9 cellular contexts compared by ENCODE assay signal in the genomic region with DNA sequence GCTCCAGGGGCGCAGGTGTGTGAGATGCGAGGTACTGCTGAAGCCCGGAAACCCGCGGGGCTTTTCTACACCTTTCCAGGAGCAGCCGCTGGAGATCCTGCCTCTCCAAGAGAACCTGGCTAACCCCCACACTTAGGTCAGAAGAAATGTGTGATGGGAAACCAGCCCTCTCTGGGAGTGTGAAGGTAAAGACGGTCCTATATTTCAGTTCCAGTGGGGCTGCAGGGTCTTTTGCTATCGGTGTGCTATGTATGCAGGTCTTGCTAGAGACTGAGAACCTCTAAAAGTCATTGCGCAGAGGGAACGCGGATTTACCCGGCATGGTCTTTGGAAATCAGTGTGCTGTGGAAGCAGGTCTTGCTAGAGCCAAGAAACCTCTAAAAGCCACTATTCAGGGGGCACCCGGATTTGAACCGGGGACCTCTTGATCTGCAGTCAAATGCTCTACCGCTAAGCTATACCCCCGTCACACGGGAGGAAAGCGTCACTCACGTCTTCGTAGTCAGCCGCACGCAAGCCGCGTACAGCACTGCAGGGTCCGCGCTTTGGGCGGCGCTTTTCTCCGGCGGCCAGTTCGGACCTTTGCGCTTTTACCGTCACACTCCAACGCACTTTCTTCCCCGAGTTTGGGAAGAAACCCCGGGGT. TPM values are rescaled to one million over a fixed set of nuclear protein-coding genes. Genes with fewer than 3 reads are reported as not detected.
DNase-seq lines count a peak whose midpoint lies in the region; ATAC-seq, FAIRE-seq and TF ChIP-seq lines count a peak whose summit lies in the region.
"Had no signal": no experiment of that assay in that cellular context is flagged by ENCODE, and none has a peak within 500 bp of the region (broad histone marks: within the 10 kb centered on the region; RNA-seq: fewer than 3 reads in every experiment).

No MANE protein-coding gene starts in this region.

- TF ChIP-seq POLR2A in ovary (IDR thresholded peaks at IDR 0.05) (no peak), transverse colon (IDR thresholded peaks at IDR 0.05) (no peak), H54 (IDR thresholded peaks at IDR 0.05; ENCODE audit: low read depth, low read length) (no peak)

- H3K4me3 ChIP-seq in GM23338, result peak overlapping the region; percentile 65
- peak overlapping the region; percentile 16 for H3K4me3 ChIP-seq in ovary
- H3K4me3 ChIP-seq in transverse colon, result peak overlapping the region in 1 of 4 donors; percentile 34
- H3K4me3 ChIP-seq: lung had no signal

- peaks cover 9% of the 10 kb centered on the region; the same call in 1 of the 2 replicates for H3K27me3 ChIP-seq in GM23338 (ENCODE audit: insufficient read depth)
- H3K27me3 ChIP-seq in ovary, result no peaks in the 10 kb centered on the region
- H3K27me3 ChIP-seq in transverse colon, result peaks cover 6% of the 10 kb centered on the region

- CTCF ChIA-PET in activated naive CD4-positive, alpha-beta T cell treated with anti-CD3 and anti-CD28 coated beads for 36 hours (lab: Charles Lee), result interaction anchor here (0.9 to 1.0 kb wide), 2 partner anchors 8 to 46 kb away, joined by 3 read pairs; partner anchors contain the start of gene ZNF777

- 3 to 4% (median 4%) methylated on average over 36 of the region's 36 CpGs for WGBS in ovary, 3 donors
- WGBS in transverse colon (ENCODE audit: low coverage in 1 of 2), 2 donors, result 19 to 25% methylated on average over 8 to 35 of the region's 36 CpGs

- H3K9me3 ChIP-seq in ovary, result no peaks in the 10 kb centered on the region
- H3K9me3 ChIP-seq in transverse colon, result no peaks in the 10 kb centered on the region

- peaks cover 13% of the 10 kb centered on the region for H3K27me3 Mint-ChIP-seq in GM23338 (ENCODE audit: insufficient read depth, low read depth, poor library complexity)
- peaks cover 25% of the 10 kb centered on the region for H3K27me3 Mint-ChIP-seq in activated naive CD4-positive, alpha-beta T cell treated with anti-CD3 and anti-CD28 coated beads for 36 hours (ENCODE audit: low read depth)

- H3K79me2 ChIP-seq in GM23338 (replicated peaks; ENCODE audit: insufficient read depth), result no peaks in the 10 kb centered on the region

- H3K27ac ChIP-seq in GM23338 (ENCODE audit: low read depth) (no peak overlapping the region), ovary (no peak overlapping the region), transverse colon (peak overlapping the region in 2 of 4 donors; percentile 17 to 22)

- H3K36me3 Mint-ChIP-seq in GM23338 (ENCODE audit: low read depth), result no peaks in the 10 kb centered on the region
- H3K36me3 Mint-ChIP-seq in activated naive CD4-positive, alpha-beta T cell treated with anti-CD3 and anti-CD28 coated beads for 36 hours (ENCODE audit: low read depth), result no peaks in the 10 kb centered on the region

- H3F3A ChIP-seq in GM23338 (replicated peaks; ENCODE audit: low read depth), result no peaks in the 10 kb centered on the region

- no peak for FAIRE-seq in H54 (lab: Jason Lieb, UNC)

- peak overlapping the region; percentile 89 for H3K4me3 Mint-ChIP-seq in GM23338
- H3K4me3 Mint-ChIP-seq in activated naive CD4-positive, alpha-beta T cell treated with anti-CD3 and anti-CD28 coated beads for 36 hours, result peak overlapping the region; percentile 42

- DNase-seq in GM23338 (ENCODE audit: low spot score), result peak; percentile 90
- DNase-seq in activated naive CD4-positive, alpha-beta T cell treated with anti-CD3 and anti-CD28 coated beads for 36 hours, result peak; percentile 66
- peak; percentile 43 to 85 (median 69) for DNase-seq in head of caudate nucleus
- peak; percentile 34 to 81 (median 62) for DNase-seq in ovary
- DNase-seq in transverse colon, result peak; percentile 42
- DNase-seq in H54 (ENCODE audit: insufficient read length, low spot score), result no peak
- no peak for DNase-seq in SKM-1 treated with dmso at 0.1 percent for 144 hours (lab: John Stamatoyannopoulos, UW; ENCODE audit: unreplicated experiment)
- DNase-seq in NCI-H524 treated with DMSO at 0.1 percent for 48 hours (lab: John Stamatoyannopoulos, UW), result no peak

- no peaks in the 10 kb centered on the region for H4K20me1 ChIP-seq in GM23338 (replicated peaks; ENCODE audit: insufficient read depth)

- peak overlapping the region; percentile 99 for H2AFZ ChIP-seq in GM23338

- no peak for TF ChIP-seq EP300 in ovary (IDR thresholded peaks at IDR 0.05)
- TF ChIP-seq EP300 in transverse colon (IDR thresholded peaks at IDR 0.05; ENCODE audit: low read depth), result no peak

- 0 out of 2 replicates have a peak, but pooled peaks cover 4% of the 10 kb centered on the region for H3K4me1 ChIP-seq in GM23338 (ENCODE audit: insufficient read depth)
- H3K4me1 ChIP-seq in ovary (ENCODE audit: insufficient read depth), result no peaks in the 10 kb centered on the region
- no peaks in the 10 kb centered on the region for H3K4me1 ChIP-seq in transverse colon

- H3K4me1 Mint-ChIP-seq in GM23338, result peaks cover 7% of the 10 kb centered on the region
- H3K4me1 Mint-ChIP-seq in activated naive CD4-positive, alpha-beta T cell treated with anti-CD3 and anti-CD28 coated beads for 36 hours (ENCODE audit: low read depth), result peaks cover 5% of the 10 kb centered on the region

- in situ Hi-C loops in transverse colon (cut with MboI; ENCODE audit: low pct_ligation_motif_present in 1 of 4, low pct_unique_long_range_greater_than_20kb in 1 of 4, low sequenced_read_pairs in 3 of 4), result no loop called here

- H3K4me2 ChIP-seq in GM23338, result peak overlapping the region; percentile 79

- peaks cover 4% of the 10 kb centered on the region; the same call in 1 of the 2 replicates for H3K9me2 ChIP-seq in GM23338 (ENCODE audit: insufficient read depth)

- peaks cover 8% of the 10 kb centered on the region; the same call in 2 of the 3 replicates for H3K9me3 Mint-ChIP-seq in GM23338
- no peaks in the 10 kb centered on the region for H3K9me3 Mint-ChIP-seq in activated naive CD4-positive, alpha-beta T cell treated with anti-CD3 and anti-CD28 coated beads for 36 hours

- intact Hi-C loops in activated naive CD4-positive, alpha-beta T cell treated with anti-CD3 and anti-CD28 coated beads for 36 hours (cut with micrococcal nuclease), result no loop called here
- intact Hi-C loops in head of caudate nucleus (cut with DNase I) (no loop called here), ovary (cut with DNase I) (no loop called here), transverse colon (cut with DNase I; ENCODE audit: low total_unique reads) (no loop called here)

- no peaks in the 10 kb centered on the region for H3K36me3 ChIP-seq in GM23338 (ENCODE audit: insufficient read depth)
- H3K36me3 ChIP-seq in ovary, result no peaks in the 10 kb centered on the region
- no peaks in the 10 kb centered on the region for H3K36me3 ChIP-seq in transverse colon

- ATAC-seq in GM23338, result peak; percentile 93

- H3K27ac Mint-ChIP-seq in GM23338, result peak overlapping the region; percentile 51
- peak overlapping the region; percentile 16 for H3K27ac Mint-ChIP-seq in activated naive CD4-positive, alpha-beta T cell treated with anti-CD3 and anti-CD28 coated beads for 36 hours

- TF ChIP-seq CTCF in GM23338 (conservative IDR thresholded peaks at IDR 0.05; ENCODE audit: low read depth in 2 of 2) (peak in 1 of 2 experiments; percentile 17; a peak in 1 of 4 replicates), ovary (IDR thresholded peaks at IDR 0.05) (no peak), transverse colon (IDR thresholded peaks at IDR 0.05) (no peak)

TF ChIP-seq in GM23338, 12 proteins besides CTCF, POLR2A, EP300 and RAD21 (continues in another document):
- no peak for TF ChIP-seq POLR2AphosphoS5 (IDR thresholded peaks at IDR 0.05; ENCODE audit: low read depth)

RNA-seq across cellular contexts. Expression of gene ZNF777, which starts 46.0 kb away (rescaled TPM):
- total RNA-seq in GM23338 (2014; rRNA removed; shearing (Covaris generic)), result 5.2 and 7.9 TPM in 2 replicates
- polyA plus RNA-seq in GM23338 (2016; fragmentation: Nextera tagmentation; extraction: Ambion mirVana) (2.8 and 3.2 TPM in 2 replicates), ovary (10 to 100 TPM in 1 of 2 donors, 1 to 10 TPM in 1; 3.8 to 13.7 TPM)
- 1 to 10 TPM; 8.7 to 9.7 TPM for total RNA-seq in activated naive CD4-positive, alpha-beta T cell treated with anti-CD3 and anti-CD28 coated beads for 36 hours
- total RNA-seq in ovary (10 to 100 TPM in 5 of 7 donors, 1 to 10 TPM in 2; 5.6 to 20.4 (median 15.8) TPM), transverse colon (10 to 100 TPM in 2 of 4 donors, 1 to 10 TPM in 2; 7.8 to 58.9 (median 14.2) TPM)

Comparison
In these comparisons a context has a peak if more than half of its experiments do, and no peak if none do; other contexts are left out.
1. DNase-seq: peak in GM23338 (single experiment), activated naive CD4-positive, alpha-beta T cell treated with anti-CD3 and anti-CD28 coated beads for 36 hours (single experiment), head of caudate nucleus (42 of 42), ovary (5 of 5) and transverse colon (single experiment); none in H54 (single experiment), SKM-1 treated with dmso at 0.1 percent for 144 hours (single experiment) and NCI-H524 treated with DMSO at 0.1 percent for 48 hours (single experiment).